ENCODE assay signal across 1 cellular context in the genomic region with DNA sequence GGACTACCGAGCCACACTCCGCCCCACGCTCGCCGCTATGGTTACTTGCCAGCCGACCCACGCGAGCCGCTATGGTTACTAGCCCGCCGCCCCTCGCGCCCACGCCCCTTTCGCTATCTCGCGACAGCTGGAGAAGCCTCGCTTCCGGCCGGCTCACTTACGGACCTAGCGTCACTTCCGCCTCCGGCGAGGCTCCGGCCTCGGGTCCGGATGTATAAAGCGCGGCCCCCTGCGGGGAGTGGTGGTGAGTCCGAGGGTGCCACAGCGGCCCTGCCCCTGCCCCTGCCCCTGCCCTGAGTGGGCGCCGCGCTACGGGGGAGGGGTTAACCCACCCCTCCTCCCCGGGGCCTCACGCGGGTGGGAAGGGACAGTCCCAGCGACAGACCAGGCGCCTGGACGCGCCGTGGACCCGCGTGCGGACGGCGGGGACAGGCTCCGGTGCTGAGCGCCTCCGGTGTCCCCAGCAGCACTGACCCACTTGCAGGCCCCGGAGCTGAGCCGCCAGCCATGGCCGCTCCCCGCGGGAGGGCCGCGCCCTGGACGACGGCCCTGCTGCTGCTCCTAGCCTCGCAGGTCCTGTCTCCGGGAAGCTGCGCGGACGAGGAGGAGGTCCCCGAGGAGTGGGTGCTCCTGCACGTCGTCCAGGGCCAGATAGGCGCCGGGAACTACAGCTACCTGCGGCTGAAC.
TF ChIP-seq lines count a peak whose summit lies in the region.

A gene (plus strand): TSS at position 174 of the 687 bp plus-strand sequence. CDS start 334 bp downstream, at position 508.
A gene (minus strand): TSS at position 77 of the 687 bp plus-strand sequence. CDS start 13,024 bp downstream, outside the sequence.

TF ChIP-seq in K562, 482 proteins besides CTCF, POLR2A, EP300 and RAD21 (continued from another document and continues in another):
- TF ChIP-seq, protein P1, sequence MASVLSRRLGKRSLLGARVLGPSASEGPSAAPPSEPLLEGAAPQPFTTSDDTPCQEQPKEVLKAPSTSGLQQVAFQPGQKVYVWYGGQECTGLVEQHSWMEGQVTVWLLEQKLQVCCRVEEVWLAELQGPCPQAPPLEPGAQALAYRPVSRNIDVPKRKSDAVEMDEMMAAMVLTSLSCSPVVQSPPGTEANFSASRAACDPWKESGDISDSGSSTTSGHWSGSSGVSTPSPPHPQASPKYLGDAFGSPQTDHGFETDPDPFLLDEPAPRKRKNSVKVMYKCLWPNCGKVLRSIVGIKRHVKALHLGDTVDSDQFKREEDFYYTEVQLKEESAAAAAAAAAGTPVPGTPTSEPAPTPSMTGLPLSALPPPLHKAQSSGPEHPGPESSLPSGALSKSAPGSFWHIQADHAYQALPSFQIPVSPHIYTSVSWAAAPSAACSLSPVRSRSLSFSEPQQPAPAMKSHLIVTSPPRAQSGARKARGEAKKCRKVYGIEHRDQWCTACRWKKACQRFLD (CRISPR knock-in tag; IDR thresholded peaks at IDR 0.05) = 0 out of 2 replicates have a peak, but pooled peaks have one; percentile 5
- TF ChIP-seq, protein P2, sequence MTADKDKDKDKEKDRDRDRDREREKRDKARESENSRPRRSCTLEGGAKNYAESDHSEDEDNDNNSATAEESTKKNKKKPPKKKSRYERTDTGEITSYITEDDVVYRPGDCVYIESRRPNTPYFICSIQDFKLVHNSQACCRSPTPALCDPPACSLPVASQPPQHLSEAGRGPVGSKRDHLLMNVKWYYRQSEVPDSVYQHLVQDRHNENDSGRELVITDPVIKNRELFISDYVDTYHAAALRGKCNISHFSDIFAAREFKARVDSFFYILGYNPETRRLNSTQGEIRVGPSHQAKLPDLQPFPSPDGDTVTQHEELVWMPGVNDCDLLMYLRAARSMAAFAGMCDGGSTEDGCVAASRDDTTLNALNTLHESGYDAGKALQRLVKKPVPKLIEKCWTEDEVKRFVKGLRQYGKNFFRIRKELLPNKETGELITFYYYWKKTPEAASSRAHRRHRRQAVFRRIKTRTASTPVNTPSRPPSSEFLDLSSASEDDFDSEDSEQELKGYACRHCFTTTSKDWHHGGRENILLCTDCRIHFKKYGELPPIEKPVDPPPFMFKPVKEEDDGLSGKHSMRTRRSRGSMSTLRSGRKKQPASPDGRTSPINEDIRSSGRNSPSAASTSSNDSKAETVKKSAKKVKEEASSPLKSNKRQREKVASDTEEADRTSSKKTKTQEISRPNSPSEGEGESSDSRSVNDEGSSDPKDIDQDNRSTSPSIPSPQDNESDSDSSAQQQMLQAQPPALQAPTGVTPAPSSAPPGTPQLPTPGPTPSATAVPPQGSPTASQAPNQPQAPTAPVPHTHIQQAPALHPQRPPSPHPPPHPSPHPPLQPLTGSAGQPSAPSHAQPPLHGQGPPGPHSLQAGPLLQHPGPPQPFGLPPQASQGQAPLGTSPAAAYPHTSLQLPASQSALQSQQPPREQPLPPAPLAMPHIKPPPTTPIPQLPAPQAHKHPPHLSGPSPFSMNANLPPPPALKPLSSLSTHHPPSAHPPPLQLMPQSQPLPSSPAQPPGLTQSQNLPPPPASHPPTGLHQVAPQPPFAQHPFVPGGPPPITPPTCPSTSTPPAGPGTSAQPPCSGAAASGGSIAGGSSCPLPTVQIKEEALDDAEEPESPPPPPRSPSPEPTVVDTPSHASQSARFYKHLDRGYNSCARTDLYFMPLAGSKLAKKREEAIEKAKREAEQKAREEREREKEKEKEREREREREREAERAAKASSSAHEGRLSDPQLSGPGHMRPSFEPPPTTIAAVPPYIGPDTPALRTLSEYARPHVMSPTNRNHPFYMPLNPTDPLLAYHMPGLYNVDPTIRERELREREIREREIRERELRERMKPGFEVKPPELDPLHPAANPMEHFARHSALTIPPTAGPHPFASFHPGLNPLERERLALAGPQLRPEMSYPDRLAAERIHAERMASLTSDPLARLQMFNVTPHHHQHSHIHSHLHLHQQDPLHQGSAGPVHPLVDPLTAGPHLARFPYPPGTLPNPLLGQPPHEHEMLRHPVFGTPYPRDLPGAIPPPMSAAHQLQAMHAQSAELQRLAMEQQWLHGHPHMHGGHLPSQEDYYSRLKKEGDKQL (CRISPR knock-in tag; IDR thresholded peaks at IDR 0.05; ENCODE audit: borderline replicate concordance) = 0 out of 2 replicates have a peak, but pooled peaks have one; percentile 74
- TF ChIP-seq, protein P3, sequence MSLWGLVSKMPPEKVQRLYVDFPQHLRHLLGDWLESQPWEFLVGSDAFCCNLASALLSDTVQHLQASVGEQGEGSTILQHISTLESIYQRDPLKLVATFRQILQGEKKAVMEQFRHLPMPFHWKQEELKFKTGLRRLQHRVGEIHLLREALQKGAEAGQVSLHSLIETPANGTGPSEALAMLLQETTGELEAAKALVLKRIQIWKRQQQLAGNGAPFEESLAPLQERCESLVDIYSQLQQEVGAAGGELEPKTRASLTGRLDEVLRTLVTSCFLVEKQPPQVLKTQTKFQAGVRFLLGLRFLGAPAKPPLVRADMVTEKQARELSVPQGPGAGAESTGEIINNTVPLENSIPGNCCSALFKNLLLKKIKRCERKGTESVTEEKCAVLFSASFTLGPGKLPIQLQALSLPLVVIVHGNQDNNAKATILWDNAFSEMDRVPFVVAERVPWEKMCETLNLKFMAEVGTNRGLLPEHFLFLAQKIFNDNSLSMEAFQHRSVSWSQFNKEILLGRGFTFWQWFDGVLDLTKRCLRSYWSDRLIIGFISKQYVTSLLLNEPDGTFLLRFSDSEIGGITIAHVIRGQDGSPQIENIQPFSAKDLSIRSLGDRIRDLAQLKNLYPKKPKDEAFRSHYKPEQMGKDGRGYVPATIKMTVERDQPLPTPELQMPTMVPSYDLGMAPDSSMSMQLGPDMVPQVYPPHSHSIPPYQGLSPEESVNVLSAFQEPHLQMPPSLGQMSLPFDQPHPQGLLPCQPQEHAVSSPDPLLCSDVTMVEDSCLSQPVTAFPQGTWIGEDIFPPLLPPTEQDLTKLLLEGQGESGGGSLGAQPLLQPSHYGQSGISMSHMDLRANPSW (CRISPR knock-in tag; IDR thresholded peaks at IDR 0.05) = no peak
- no peak for TF ChIP-seq KDM1A (IDR thresholded peaks at IDR 0.05)
- TF ChIP-seq NFIC (IDR thresholded peaks at IDR 0.05) = peak; percentile 65
- TF ChIP-seq YY1 (IDR thresholded peaks at IDR 0.05; ENCODE audit: borderline replicate concordance in 1 of 3, control insufficient read depth in 1 of 3, extremely low read depth in 1 of 3, insufficient read depth in 3 of 3, insufficient read length in 1 of 3, insufficient replicate concordance in 2 of 3, low read depth in 1 of 3, low read length in 2 of 3) = peak in 1 of 3 experiments; percentile 63
- no peak for TF ChIP-seq ZNF217 (CRISPR knock-in tag; IDR thresholded peaks at IDR 0.05)
- TF ChIP-seq HSF4 (CRISPR knock-in tag; IDR thresholded peaks at IDR 0.05; ENCODE audit: borderline replicate concordance) = no peak
- TF ChIP-seq ETV6 (IDR thresholded peaks at IDR 0.05; ENCODE audit: borderline replicate concordance in 1 of 2, low read depth in 2 of 2, low read length in 1 of 2) = no peak
- TF ChIP-seq ETV6 (CRISPR knock-in tag; IDR thresholded peaks at IDR 0.05; ENCODE audit: borderline replicate concordance) = 0 out of 2 replicates have a peak, but pooled peaks have one; percentile 36
- peak; percentile 87 for TF ChIP-seq CREB1 (IDR thresholded peaks at IDR 0.05)
- TF ChIP-seq CREB1 (CRISPR knock-in tag; IDR thresholded peaks at IDR 0.05) = peak; percentile 91
- TF ChIP-seq RUNX1 (IDR thresholded peaks at IDR 0.05; ENCODE audit: low read depth) = peak; percentile 13; the same call in 1 of the 2 replicates
- TF ChIP-seq ESRRA (IDR thresholded peaks at IDR 0.05; ENCODE audit: borderline replicate concordance, low read depth) = 0 out of 2 replicates have a peak, but pooled peaks have one; percentile 17
- TF ChIP-seq PML (IDR thresholded peaks at IDR 0.05; ENCODE audit: low read length) = peak; percentile 81
- no peak for TF ChIP-seq TAF15 (IDR thresholded peaks at IDR 0.05; ENCODE audit: low read depth, low read length)
- peak; percentile 95 for TF ChIP-seq CREM (IDR thresholded peaks at IDR 0.05; ENCODE audit: low read depth)
- TF ChIP-seq MTA3 (IDR thresholded peaks at IDR 0.05; ENCODE audit: borderline replicate concordance) = peak; percentile 91
- peak; percentile 27; the same call in 1 of the 2 replicates for TF ChIP-seq STAT5A (IDR thresholded peaks at IDR 0.05; ENCODE audit: borderline replicate concordance, low read length)
- TF ChIP-seq MAFF (IDR thresholded peaks at IDR 0.05; ENCODE audit: low read length) = peak; percentile 47; the same call in 1 of the 2 replicates
- TF ChIP-seq, protein P4, sequence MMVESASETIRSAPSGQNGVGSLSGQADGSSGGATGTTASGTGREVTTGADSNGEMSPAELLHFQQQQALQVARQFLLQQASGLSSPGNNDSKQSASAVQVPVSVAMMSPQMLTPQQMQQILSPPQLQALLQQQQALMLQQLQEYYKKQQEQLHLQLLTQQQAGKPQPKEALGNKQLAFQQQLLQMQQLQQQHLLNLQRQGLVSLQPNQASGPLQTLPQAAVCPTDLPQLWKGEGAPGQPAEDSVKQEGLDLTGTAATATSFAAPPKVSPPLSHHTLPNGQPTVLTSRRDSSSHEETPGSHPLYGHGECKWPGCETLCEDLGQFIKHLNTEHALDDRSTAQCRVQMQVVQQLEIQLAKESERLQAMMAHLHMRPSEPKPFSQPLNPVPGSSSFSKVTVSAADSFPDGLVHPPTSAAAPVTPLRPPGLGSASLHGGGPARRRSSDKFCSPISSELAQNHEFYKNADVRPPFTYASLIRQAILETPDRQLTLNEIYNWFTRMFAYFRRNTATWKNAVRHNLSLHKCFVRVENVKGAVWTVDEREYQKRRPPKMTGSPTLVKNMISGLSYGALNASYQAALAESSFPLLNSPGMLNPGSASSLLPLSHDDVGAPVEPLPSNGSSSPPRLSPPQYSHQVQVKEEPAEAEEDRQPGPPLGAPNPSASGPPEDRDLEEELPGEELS (CRISPR knock-in tag; IDR thresholded peaks at IDR 0.05; ENCODE audit: borderline replicate concordance) = 0 out of 2 replicates have a peak, but pooled peaks have one; percentile 9
- TF ChIP-seq CHD2 (IDR thresholded peaks at IDR 0.05; ENCODE audit: low read depth, low read length) = peak; percentile 99
- TF ChIP-seq, protein P5, sequence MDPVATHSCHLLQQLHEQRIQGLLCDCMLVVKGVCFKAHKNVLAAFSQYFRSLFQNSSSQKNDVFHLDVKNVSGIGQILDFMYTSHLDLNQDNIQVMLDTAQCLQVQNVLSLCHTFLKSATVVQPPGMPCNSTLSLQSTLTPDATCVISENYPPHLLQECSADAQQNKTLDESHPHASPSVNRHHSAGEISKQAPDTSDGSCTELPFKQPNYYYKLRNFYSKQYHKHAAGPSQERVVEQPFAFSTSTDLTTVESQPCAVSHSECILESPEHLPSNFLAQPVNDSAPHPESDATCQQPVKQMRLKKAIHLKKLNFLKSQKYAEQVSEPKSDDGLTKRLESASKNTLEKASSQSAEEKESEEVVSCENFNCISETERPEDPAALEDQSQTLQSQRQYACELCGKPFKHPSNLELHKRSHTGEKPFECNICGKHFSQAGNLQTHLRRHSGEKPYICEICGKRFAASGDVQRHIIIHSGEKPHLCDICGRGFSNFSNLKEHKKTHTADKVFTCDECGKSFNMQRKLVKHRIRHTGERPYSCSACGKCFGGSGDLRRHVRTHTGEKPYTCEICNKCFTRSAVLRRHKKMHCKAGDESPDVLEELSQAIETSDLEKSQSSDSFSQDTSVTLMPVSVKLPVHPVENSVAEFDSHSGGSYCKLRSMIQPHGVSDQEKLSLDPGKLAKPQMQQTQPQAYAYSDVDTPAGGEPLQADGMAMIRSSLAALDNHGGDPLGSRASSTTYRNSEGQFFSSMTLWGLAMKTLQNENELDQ (CRISPR knock-in tag; IDR thresholded peaks at IDR 0.05; ENCODE audit: borderline replicate concordance) = no peak
- TF ChIP-seq ZNF695 (CRISPR knock-in tag; IDR thresholded peaks at IDR 0.05) = no peak
- TF ChIP-seq, protein P6, sequence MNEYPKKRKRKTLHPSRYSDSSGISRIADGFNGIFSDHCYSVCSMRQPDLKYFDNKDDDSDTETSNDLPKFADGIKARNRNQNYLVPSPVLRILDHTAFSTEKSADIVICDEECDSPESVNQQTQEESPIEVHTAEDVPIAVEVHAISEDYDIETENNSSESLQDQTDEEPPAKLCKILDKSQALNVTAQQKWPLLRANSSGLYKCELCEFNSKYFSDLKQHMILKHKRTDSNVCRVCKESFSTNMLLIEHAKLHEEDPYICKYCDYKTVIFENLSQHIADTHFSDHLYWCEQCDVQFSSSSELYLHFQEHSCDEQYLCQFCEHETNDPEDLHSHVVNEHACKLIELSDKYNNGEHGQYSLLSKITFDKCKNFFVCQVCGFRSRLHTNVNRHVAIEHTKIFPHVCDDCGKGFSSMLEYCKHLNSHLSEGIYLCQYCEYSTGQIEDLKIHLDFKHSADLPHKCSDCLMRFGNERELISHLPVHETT (CRISPR knock-in tag; conservative IDR thresholded peaks at IDR 0.05 in 1 of 2, IDR thresholded peaks at IDR 0.05 in 1 of 2) = peak in 1 of 2 experiments; percentile 85; a peak in 2 of 4 replicates
- 0 out of 2 replicates have a peak, but pooled peaks have one; percentile 35 for TF ChIP-seq L3MBTL2 (IDR thresholded peaks at IDR 0.05)
- peak; percentile 42; the same call in 1 of the 2 replicates for TF ChIP-seq NBN (IDR thresholded peaks at IDR 0.05; ENCODE audit: low read depth)
- no peak for TF ChIP-seq MED1 (CRISPR knock-in tag; IDR thresholded peaks at IDR 0.05; ENCODE audit: borderline replicate concordance)
- peak; percentile 87; the same call in 1 of the 2 replicates for TF ChIP-seq ZBTB17 (CRISPR knock-in tag; IDR thresholded peaks at IDR 0.05)
- peak; percentile 77 for TF ChIP-seq DACH1 (IDR thresholded peaks at IDR 0.05; ENCODE audit: partially characterized antibody)
- peak; percentile 19 to 52; a peak in 2 of 4 replicates for TF ChIP-seq TBL1XR1 (IDR thresholded peaks at IDR 0.05; ENCODE audit: low read length in 2 of 2)
- TF ChIP-seq, protein P7, sequence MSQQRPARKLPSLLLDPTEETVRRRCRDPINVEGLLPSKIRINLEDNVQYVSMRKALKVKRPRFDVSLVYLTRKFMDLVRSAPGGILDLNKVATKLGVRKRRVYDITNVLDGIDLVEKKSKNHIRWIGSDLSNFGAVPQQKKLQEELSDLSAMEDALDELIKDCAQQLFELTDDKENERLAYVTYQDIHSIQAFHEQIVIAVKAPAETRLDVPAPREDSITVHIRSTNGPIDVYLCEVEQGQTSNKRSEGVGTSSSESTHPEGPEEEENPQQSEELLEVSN (IDR thresholded peaks at IDR 0.05; ENCODE audit: borderline replicate concordance in 1 of 2, extremely low read depth in 1 of 2, insufficient read depth in 1 of 2, insufficient read length in 1 of 2, low read depth in 1 of 2, low read length in 1 of 2, poor library complexity in 1 of 2, severe bottlenecking in 1 of 2) = peak in 1 of 2 experiments; percentile 20
